19 cellular contexts compared by ENCODE assay signal in genomic region chrX:103417933-103418332, GRCh38.
"Had no signal": no experiment of that assay in that cellular context is flagged by ENCODE, and none has a peak within 500 bp of the region (broad histone marks: within the 10 kb centered on the region; RNA-seq: fewer than 3 reads in every experiment).

No MANE protein-coding gene starts in this region.

- DNase-seq: activated CD4-positive, alpha-beta T cell treated with anti-CD3 and anti-CD28 coated beads for 36 hours; activated CD4-positive, alpha-beta T cell treated with anti-CD3 and anti-CD28 coated beads, Interleukin-2, amount 50 U/mL, for 48 hours; activated gamma-delta T cell treated with Interleukin-2 at 50 U/mL for 16 hours; amniotic stem cell; body of pancreas; heart right ventricle; left lung; naive B cell; ovary; right lobe of liver; stimulated activated CD4-positive, alpha-beta T cell treated with anti-CD3 and anti-CD28 coated beads, Interleukin-4, amount 100 ng/mL, for 24 hours; stomach had no signal

- H3K4me3 ChIP-seq: body of pancreas, heart right ventricle, left lung, neural progenitor cell, ovary, right lobe of liver, stomach, vagina had no signal

- H3K27ac Mint-ChIP-seq: activated CD4-positive, alpha-beta T cell treated with anti-CD3 and anti-CD28 coated beads for 36 hours; activated naive CD4-positive, alpha-beta T cell treated with anti-CD3 and anti-CD28 coated beads, Interleukin-2, amount 50 U/mL, for 72 hours; activated T-helper 1 cell treated with anti-CD3 and anti-CD28 coated beads, Interleukin-12 subunit alpha, Interleukin-12 subunit beta, Interleukin-2, Interleukin-4 antibody, amounts not matched to agents 30 ng/mL and 10 ng/mL and 1 ng/mL, durations not matched to agents 14 hours and 24 hours and 36 hours; neural progenitor cell; stimulated activated effector memory CD8-positive, alpha-beta T cell treated with anti-CD3 and anti-CD28 coated beads, Interleukin-12 subunit alpha, Interleukin-12 subunit beta, amount 100 ng/mL, for 72 hours; T-helper 2 cell treated with Interferon-gamma antibody and Interleukin-4, amounts not matched to agents 5 μg/mL and 100 μg/mL, for 36 hours; WTC11 had no signal

- H3K27ac ChIP-seq: body of pancreas, heart right ventricle, left lung, neural progenitor cell, ovary, right lobe of liver, stomach had no signal

- H3K9ac ChIP-seq: neural progenitor cell had no signal

- H3K9me3 Mint-ChIP-seq: activated naive CD4-positive, alpha-beta T cell treated with anti-CD3 and anti-CD28 coated beads, Interleukin-2, amount 50 U/mL, for 72 hours; activated T-helper 1 cell treated with anti-CD3 and anti-CD28 coated beads, Interleukin-12 subunit alpha, Interleukin-12 subunit beta, Interleukin-2, Interleukin-4 antibody, amounts not matched to agents 30 ng/mL and 10 ng/mL and 1 ng/mL, durations not matched to agents 14 hours and 24 hours and 36 hours; neural progenitor cell; stimulated activated effector memory CD8-positive, alpha-beta T cell treated with anti-CD3 and anti-CD28 coated beads, Interleukin-12 subunit alpha, Interleukin-12 subunit beta, amount 100 ng/mL, for 72 hours; T-helper 2 cell treated with Interferon-gamma antibody and Interleukin-4, amounts not matched to agents 5 μg/mL and 100 μg/mL, for 36 hours; WTC11 had no signal

- H3K4me1 ChIP-seq: body of pancreas, heart right ventricle, left lung, neural progenitor cell, right lobe of liver, stomach, vagina had no signal

- H3K27me3 ChIP-seq: body of pancreas, left lung, neural progenitor cell, ovary, right lobe of liver, stomach, vagina had no signal

- H2AFZ ChIP-seq: neural progenitor cell had no signal

- ATAC-seq: activated CD4-positive, alpha-beta T cell treated with anti-CD3 and anti-CD28 coated beads for 36 hours; activated naive CD4-positive, alpha-beta T cell treated with anti-CD3 and anti-CD28 coated beads, Interleukin-2, amount 50 U/mL, for 72 hours; body of pancreas; heart right ventricle; left lung; right lobe of liver; stimulated activated effector memory CD8-positive, alpha-beta T cell treated with anti-CD3 and anti-CD28 coated beads, Interleukin-12 subunit alpha, Interleukin-12 subunit beta, amount 100 ng/mL, for 72 hours had no signal

- H3K36me3 Mint-ChIP-seq: activated naive CD4-positive, alpha-beta T cell treated with anti-CD3 and anti-CD28 coated beads, Interleukin-2, amount 50 U/mL, for 72 hours; naive B cell; stimulated activated effector memory CD8-positive, alpha-beta T cell treated with anti-CD3 and anti-CD28 coated beads, Interleukin-12 subunit alpha, Interleukin-12 subunit beta, amount 100 ng/mL, for 72 hours had no signal

- H3K4me1 Mint-ChIP-seq: naive B cell; stimulated activated effector memory CD8-positive, alpha-beta T cell treated with anti-CD3 and anti-CD28 coated beads, Interleukin-12 subunit alpha, Interleukin-12 subunit beta, amount 100 ng/mL, for 72 hours had no signal

- H3K36me3 ChIP-seq: heart right ventricle, left lung, neural progenitor cell, ovary, right lobe of liver, stomach, vagina had no signal

- H3K4me3 Mint-ChIP-seq: activated CD4-positive, alpha-beta T cell treated with anti-CD3 and anti-CD28 coated beads for 36 hours; activated T-helper 1 cell treated with anti-CD3 and anti-CD28 coated beads, Interleukin-12 subunit alpha, Interleukin-12 subunit beta, Interleukin-2, Interleukin-4 antibody, amounts not matched to agents 30 ng/mL and 10 ng/mL and 1 ng/mL, durations not matched to agents 14 hours and 24 hours and 36 hours; naive B cell; neural progenitor cell; stimulated activated effector memory CD8-positive, alpha-beta T cell treated with anti-CD3 and anti-CD28 coated beads, Interleukin-12 subunit alpha, Interleukin-12 subunit beta, amount 100 ng/mL, for 72 hours; T-helper 2 cell treated with Interferon-gamma antibody and Interleukin-4, amounts not matched to agents 5 μg/mL and 100 μg/mL, for 36 hours; WTC11 had no signal

- H3K4me2 ChIP-seq: neural progenitor cell had no signal

- H3K9me3 ChIP-seq: body of pancreas, heart right ventricle, left lung, ovary, right lobe of liver, stomach, vagina had no signal
